ENCODE assay signal across 8 cellular contexts in the genomic region with DNA sequence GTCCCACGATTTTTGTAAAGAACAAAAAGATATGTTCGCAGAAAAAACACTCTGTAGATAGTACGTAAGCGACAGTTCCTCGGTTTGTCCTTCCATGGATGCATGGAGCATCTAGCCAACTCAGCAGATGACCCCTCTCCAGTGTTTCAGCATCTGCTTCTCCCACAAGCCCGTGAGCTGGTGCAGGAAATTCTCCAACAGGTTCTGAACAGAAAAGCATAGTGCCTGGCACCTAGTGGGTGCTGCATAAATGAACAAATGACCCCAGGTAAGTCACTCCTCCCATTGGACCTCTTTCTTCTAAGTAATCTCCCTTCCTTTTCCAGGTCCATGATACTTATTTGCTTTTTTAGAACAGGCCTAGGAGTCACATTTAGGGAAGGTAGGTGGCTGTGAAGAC. TPM values are rescaled to one million over a fixed set of nuclear protein-coding genes. Genes with fewer than 3 reads are reported as not detected.
A peak's percentile ranks its signal among the peaks of the same experiment; 100 is the strongest.
DNase-seq lines count a peak whose midpoint lies in the region; ATAC-seq, FAIRE-seq and TF ChIP-seq lines count a peak whose summit lies in the region.

No MANE protein-coding gene starts in this region.

- no peak for TF ChIP-seq CTCF in endodermal cell (conservative IDR thresholded peaks at IDR 0.05)
- TF ChIP-seq CTCF in pancreas (IDR thresholded peaks at IDR 0.05), result no peak

- peaks cover 64 to 74% (median 73%) of the 10 kb centered on the region in 3 donors for H3K4me1 Mint-ChIP-seq in CD8-positive, alpha-beta memory T cell
- H3K4me1 Mint-ChIP-seq in endodermal cell, result peaks cover 39% of the 10 kb centered on the region

- DNase-seq in CD8-positive, alpha-beta memory T cell, result peak in 1 of 5 donors; percentile 17
- peak; percentile 6 for DNase-seq in NCI-H526 treated with DMSO at 0.1 percent for 48 hours (lab: John Stamatoyannopoulos, UW)
- DNase-seq in endodermal cell, result no peak
- no peak for DNase-seq in pancreas
- no peak for DNase-seq in NCI-H446 treated with DMSO at 0.1 percent for 48 hours (lab: John Stamatoyannopoulos, UW)
- no peak for DNase-seq in posterior vena cava (ENCODE audit: low spot score)
- DNase-seq in SHP77 treated with DMSO at 0.1 percent for 48 hours (lab: John Stamatoyannopoulos, UW), result no peak
- no peak for DNase-seq in frontal cortex (ENCODE audit: low spot score in 2 of 2)

- no peak for ATAC-seq in pancreas

- H3K36me3 Mint-ChIP-seq in CD8-positive, alpha-beta memory T cell, result peaks cover 0 to 7% (median 0%) of the 10 kb centered on the region in 3 donors
- H3K36me3 Mint-ChIP-seq in endodermal cell (ENCODE audit: low read depth), result peaks cover 2% of the 10 kb centered on the region

- POLR2A ChIA-PET in CD8-positive, alpha-beta memory T cell (lab: Charles Lee), result interaction anchor here (0.7 to 1.5 kb wide), 5 partner anchors 13 to 107 kb away, joined by 3 to 6 read pairs (median 4); no protein-coding TSS in a partner anchor

- no peaks in the 10 kb centered on the region for H3K9me3 Mint-ChIP-seq in CD8-positive, alpha-beta memory T cell
- H3K9me3 Mint-ChIP-seq in endodermal cell, result no peaks in the 10 kb centered on the region

- peaks cover 51% of the 10 kb centered on the region for H3K4me1 ChIP-seq in CD8-positive, alpha-beta memory T cell (ENCODE audit: insufficient read depth, low read length)
- H3K4me1 ChIP-seq in endodermal cell (ENCODE audit: control insufficient read depth, insufficient read depth, low read length) (peaks cover 15% of the 10 kb centered on the region), pancreas (peaks cover 0 to 11% (median 6%) of the 10 kb centered on the region in 3 donors)

- H3K36me3 ChIP-seq in CD8-positive, alpha-beta memory T cell (ENCODE audit: insufficient read depth, low read length), result no peaks in the 10 kb centered on the region
- H3K36me3 ChIP-seq in endodermal cell (ENCODE audit: control insufficient read depth, insufficient read depth, low read length) (peaks cover 3% of the 10 kb centered on the region), pancreas (no peaks in the 10 kb centered on the region)

- CTCF ChIA-PET in CD8-positive, alpha-beta memory T cell (lab: Charles Lee), result interaction anchor here (0.6 to 2.3 kb wide), 5 partner anchors 63 to 262 kb away, joined by 3 to 6 read pairs (median 3); a partner anchor contains a TSS

- peak overlapping the region; percentile 73 to 93 (median 86) for H3K27ac Mint-ChIP-seq in CD8-positive, alpha-beta memory T cell
- H3K27ac Mint-ChIP-seq in endodermal cell, result peak overlapping the region; percentile 26

- no peaks in the 10 kb centered on the region for H3K27me3 Mint-ChIP-seq in CD8-positive, alpha-beta memory T cell
- peaks cover 17% of the 10 kb centered on the region for H3K27me3 Mint-ChIP-seq in endodermal cell (ENCODE audit: insufficient read depth)

- 93% methylated on average over 6 of the region's 6 CpGs for WGBS in endodermal cell (ENCODE audit: insufficient coverage in 1 of 2, insufficient read length in 1 of 2), 2 experiments
- 74 to 78% methylated on average over 6 of the region's 6 CpGs for WGBS in pancreas, 2 donors

- H3K9ac ChIP-seq in endodermal cell (ENCODE audit: extremely low read depth, low read length, poor library complexity, severe bottlenecking), result no peak overlapping the region

- intact Hi-C loops in pancreas (cut with DNase I), result no loop called here
- intact Hi-C loops in posterior vena cava (cut with DNase I), result loop anchor here in 1 of 2 donors (5.0 to 10.0 kb wide), 2 partner anchors 59 to 63 kb away; no protein-coding TSS in a partner anchor

- FAIRE-seq in pancreas (lab: Jason Lieb, UNC) (no peak), frontal cortex (lab: Jason Lieb, UNC) (no peak)

- H3K27ac ChIP-seq in CD8-positive, alpha-beta memory T cell (ENCODE audit: low read depth, low read length), result peak overlapping the region; percentile 85
- H3K27ac ChIP-seq in endodermal cell (ENCODE audit: low read depth, low read length) (no peak overlapping the region), pancreas (peak overlapping the region in 3 of 4 donors; percentile 88 to 96 (median 95))

- H3K9me3 ChIP-seq in CD8-positive, alpha-beta memory T cell (ENCODE audit: low read length), result no peaks in the 10 kb centered on the region
- no peaks in the 10 kb centered on the region for H3K9me3 ChIP-seq in endodermal cell (ENCODE audit: control insufficient read depth, low read length)
- no peaks in the 10 kb centered on the region for H3K9me3 ChIP-seq in pancreas

- H3K4me3 ChIP-seq in CD8-positive, alpha-beta memory T cell (ENCODE audit: low read length), result peak overlapping the region; percentile 29
- H3K4me3 ChIP-seq in endodermal cell (ENCODE audit: low read length) (peak overlapping the region; percentile 62), pancreas (peak overlapping the region in 2 of 4 donors; percentile 99 to 100)

- no peaks in the 10 kb centered on the region for H3K27me3 ChIP-seq in CD8-positive, alpha-beta memory T cell (ENCODE audit: insufficient read depth, low read length, poor library complexity, severe bottlenecking)
- peaks cover 18% of the 10 kb centered on the region for H3K27me3 ChIP-seq in endodermal cell (ENCODE audit: control insufficient read depth, insufficient read depth, low read length, poor library complexity, severe bottlenecking)
- no peaks in the 10 kb centered on the region for H3K27me3 ChIP-seq in pancreas

- H3K4me3 Mint-ChIP-seq in CD8-positive, alpha-beta memory T cell, result peak overlapping the region; percentile 74 to 84 (median 82)
- peak overlapping the region; percentile 54 for H3K4me3 Mint-ChIP-seq in endodermal cell

RNA-seq across cellular contexts. Expression of a gene that starts 1.0 kb away (rescaled TPM):
- 10 to 100 TPM; 16.0 to 16.4 TPM for total RNA-seq in CD8-positive, alpha-beta memory T cell
- 13.6 TPM for polyA plus RNA-seq in CD8-positive, alpha-beta memory T cell
- 10 to 100 TPM; 32.9 to 43.5 TPM for total RNA-seq in endodermal cell
- 30.0 TPM for polyA plus RNA-seq in endodermal cell (2013, experiment 1 of 2)
- 32.5 TPM for polyA plus RNA-seq in endodermal cell (2013, experiment 2 of 2)
- 10 to 100 TPM in 2 of 6 donors, 1 to 10 TPM in 4; 7.0 to 12.4 (median 8.9) TPM for total RNA-seq in pancreas
- 1 to 10 TPM; 4.0 to 8.9 TPM for polyA plus RNA-seq in pancreas
- 10 to 100 TPM; 29.1 to 32.9 TPM for total RNA-seq in posterior vena cava
- 44.4 TPM for total RNA-seq in frontal cortex
